In genomic region chr18:8212893-8213805, GRCh38 we compare ENCODE assay signal across 18 cellular contexts.
DNase-seq lines count a peak whose midpoint lies in the region; ATAC-seq and TF ChIP-seq lines count a peak whose summit lies in the region.
"Had no signal": no experiment of that assay in that cellular context is flagged by ENCODE, and none has a peak within 500 bp of the region (broad histone marks: within the 10 kb centered on the region; RNA-seq: fewer than 3 reads in every experiment).

No MANE protein-coding gene starts in this region.

- CTCF ChIA-PET in IMR-90 (lab: Yijun Ruan, JAX), result interaction anchor here (0.6 kb wide), 1 partner anchor 117 kb away, joined by 3 read pairs; no protein-coding TSS in a partner anchor
- CTCF ChIA-PET in T-cell (lab: Charles Lee), result no interaction called here

- H2BK15ac ChIP-seq in IMR-90 (ENCODE audit: low read depth, low read length), result no peak overlapping the region; the same call in 2 of the 3 replicates

- H2BK5ac ChIP-seq in IMR-90 (ENCODE audit: low read depth, low read length, poor library complexity, severe bottlenecking), result no peak overlapping the region

- peaks cover 4% of the 10 kb centered on the region for H3K36me3 Mint-ChIP-seq in T-cell
- H3K36me3 Mint-ChIP-seq: CD14-positive monocyte had no signal

- H3K27me3 Mint-ChIP-seq in T-cell, result no peaks in the 10 kb centered on the region
- H3K27me3 Mint-ChIP-seq: activated CD8-positive, alpha-beta T cell treated with anti-CD3 and anti-CD28 coated beads for 36 hours; stimulated activated naive CD8-positive, alpha-beta T cell treated with anti-CD3 and anti-CD28 coated beads, Interleukin-15, Interleukin-2, amounts not matched to agents 100 ng/mL and 50 ng/mL, for 24 hours had no signal

- 0 out of 2 replicates have a peak overlapping the region, but pooled peaks have one; percentile 4 for H3K23ac ChIP-seq in IMR-90 (ENCODE audit: low read depth, low read length)

- TF ChIP-seq CTCF in AG10803 (conservative IDR thresholded peaks at IDR 0.05; ENCODE audit: low read length) (no peak), IMR-90 (conservative IDR thresholded peaks at IDR 0.05; ENCODE audit: low read depth, low read length) (no peak), cardiac fibroblast (IDR thresholded peaks at IDR 0.05; ENCODE audit: low read depth, low read length) (no peak), dorsolateral prefrontal cortex (IDR thresholded peaks at IDR 0.05 in 54 of 56, conservative IDR thresholded peaks at IDR 0.05 in 2 of 56; ENCODE audit: low read depth in 1 of 56, partially characterized antibody in 56 of 56) (no peak)

- H3K9me3 ChIP-seq in IMR-90 (ENCODE audit: control insufficient read depth, insufficient read depth, low read length), result no peaks in the 10 kb centered on the region
- H3K9me3 ChIP-seq: psoas muscle had no signal

- no CpG with 5 or more reads among the region's 8 CpGs for WGBS in IMR-90 (ENCODE audit: extremely low coverage in 2 of 2, insufficient read length in 1 of 2), 2 experiments

- H3K79me1 ChIP-seq in IMR-90 (ENCODE audit: low read depth in 1 of 2, low read length in 2 of 2), result no peaks in the 10 kb centered on the region

- dilution Hi-C loops in IMR-90 (cut with HindIII; ENCODE audit: low sequenced_read_pairs, unreplicated experiment), result no loop called here

- POLR2A ChIA-PET in IMR-90 (lab: Charles Lee; ENCODE audit: unreplicated experiment), result no interaction called here
- POLR2A ChIA-PET in T-cell (lab: Charles Lee), result no interaction called here

- H3K4me1 Mint-ChIP-seq in T-cell, result no peaks in the 10 kb centered on the region
- H3K4me1 Mint-ChIP-seq: CD14-positive monocyte had no signal

- 0 out of 4 replicates have a peak overlapping the region, but pooled peaks of 1 of the 2 experiments have one; percentile 22 for H4K8ac ChIP-seq in IMR-90 (ENCODE audit: low read depth in 2 of 2, low read length in 2 of 2)

- H3K4ac ChIP-seq in IMR-90 (ENCODE audit: low read depth, low read length), result peak overlapping the region; percentile 11; the same call in 1 of the 2 replicates

- BruUV-seq in IMR-90 (replicated peaks; lab: Mats Ljungman, UMichigan), result no TSS peak

- H4K91ac ChIP-seq in IMR-90 (ENCODE audit: insufficient read depth, low read depth, low read length), result peak overlapping the region; percentile 40; the same call in 1 of the 2 replicates

- H3K56ac ChIP-seq in IMR-90 (ENCODE audit: extremely low read depth, insufficient read depth, low read length), result no peak overlapping the region

- H3K18ac ChIP-seq in IMR-90 (ENCODE audit: low read depth, low read length), result no peak overlapping the region

- H3K14ac ChIP-seq in IMR-90 (replicated peaks; ENCODE audit: low read depth, low read length), result no peak overlapping the region

- H3K4me3 Mint-ChIP-seq in T-cell, result no peak overlapping the region
- H3K4me3 Mint-ChIP-seq: activated CD8-positive, alpha-beta T cell treated with anti-CD3 and anti-CD28 coated beads for 36 hours; CD14-positive monocyte; stimulated activated naive CD8-positive, alpha-beta T cell treated with anti-CD3 and anti-CD28 coated beads, Interleukin-15, Interleukin-2, amounts not matched to agents 100 ng/mL and 50 ng/mL, for 24 hours had no signal

- no peak for TF ChIP-seq RAD21 in IMR-90 (IDR thresholded peaks at IDR 0.05; ENCODE audit: low read length)

- no peak overlapping the region for H3K27ac Mint-ChIP-seq in T-cell
- H3K27ac Mint-ChIP-seq: activated CD8-positive, alpha-beta T cell treated with anti-CD3 and anti-CD28 coated beads for 36 hours; CD14-positive monocyte; stimulated activated naive CD8-positive, alpha-beta T cell treated with anti-CD3 and anti-CD28 coated beads, Interleukin-15, Interleukin-2, amounts not matched to agents 100 ng/mL and 50 ng/mL, for 24 hours had no signal

- no peak overlapping the region for H3K9ac ChIP-seq in IMR-90 (ENCODE audit: low read depth, low read length)
- H3K9ac ChIP-seq: KMS-11 had no signal

- no peak overlapping the region for H4K5ac ChIP-seq in IMR-90 (ENCODE audit: low read depth, low read length)

- DNase-seq in AG10803 (ENCODE audit: low read depth), result peak; percentile 20
- DNase-seq in IMR-90, result peak; percentile 94
- peak; percentile 80 to 94 for DNase-seq in cardiac fibroblast (ENCODE audit: low read depth in 2 of 2)
- peak; percentile 23 for DNase-seq in kidney tubule cell (ENCODE audit: low spot score)
- no peak for DNase-seq in dorsolateral prefrontal cortex
- DNase-seq in COLO668 (lab: John Stamatoyannopoulos, UW; ENCODE audit: unreplicated experiment), result no peak
- DNase-seq in T-cell, result no peak
- DNase-seq: activated CD8-positive, alpha-beta T cell treated with anti-CD3 and anti-CD28 coated beads for 36 hours; activated gamma-delta T cell treated with Interleukin-2 at 50 U/mL for 16 hours; cerebellar nuclear complex; erythroblast; NCI-H69; psoas muscle; RPMI8226 had no signal

- intact Hi-C loops in IMR-90 (cut with micrococcal nuclease), result no loop called here
- intact Hi-C loops in dorsolateral prefrontal cortex (cut with DNase I), result no loop called here

- in situ Hi-C loops in IMR-90 (cut with MboI; ENCODE audit: low sequenced_read_pairs), result no loop called here

- no peak overlapping the region for H2AK5ac ChIP-seq in IMR-90 (ENCODE audit: low read depth, low read length)

- H3K27ac ChIP-seq in IMR-90 (ENCODE audit: insufficient read depth, low read length), result no peak overlapping the region
- H3K27ac ChIP-seq in dorsolateral prefrontal cortex, result no peak overlapping the region
- H3K27ac ChIP-seq: KMS-11, psoas muscle had no signal

- H2AK9ac ChIP-seq in IMR-90 (replicated peaks; ENCODE audit: low read depth, low read length, poor library complexity), result no peak overlapping the region

- no peak for TF ChIP-seq POLR2A in IMR-90 (IDR thresholded peaks at IDR 0.05; ENCODE audit: low read depth, low read length)

- H3K9me1 ChIP-seq in IMR-90 (ENCODE audit: insufficient read depth, low read length), result peaks cover 6% of the 10 kb centered on the region

- H2BK120ac ChIP-seq in IMR-90 (ENCODE audit: low read depth, low read length), result no peak overlapping the region

- H3K27me3 ChIP-seq in IMR-90 (ENCODE audit: control insufficient read depth, insufficient read depth, low read length) (no peaks in the 10 kb centered on the region), dorsolateral prefrontal cortex (no peaks in the 10 kb centered on the region)

- peaks cover 0 to 7% (median 0%) of the 10 kb centered on the region in 3 donors for H3K9me3 Mint-ChIP-seq in T-cell
- H3K9me3 Mint-ChIP-seq: activated CD8-positive, alpha-beta T cell treated with anti-CD3 and anti-CD28 coated beads for 36 hours had no signal

- peaks cover 3% of the 10 kb centered on the region; the same call in 1 of the 2 replicates for H4K20me1 ChIP-seq in IMR-90 (ENCODE audit: insufficient read depth, low read length)

- H3K36me3 ChIP-seq in IMR-90 (ENCODE audit: control insufficient read depth, insufficient read depth, low read length), result no peaks in the 10 kb centered on the region

- H3K4me2 ChIP-seq in IMR-90 (ENCODE audit: low read depth, low read length), result 0 out of 2 replicates have a peak overlapping the region, but pooled peaks have one; percentile 1
- H3K4me2 ChIP-seq: KMS-11 had no signal

- H2BK20ac ChIP-seq in IMR-90 (ENCODE audit: low read depth, low read length), result no peak overlapping the region; the same call in 1 of the 2 replicates

- peaks cover 3% of the 10 kb centered on the region; the same call in 1 of the 2 replicates for H3K4me1 ChIP-seq in IMR-90 (ENCODE audit: control insufficient read depth, insufficient read depth, low read length)
- H3K4me1 ChIP-seq: psoas muscle had no signal

- H3K4me3 ChIP-seq in AG10803 (ENCODE audit: low read length) (no peak overlapping the region), IMR-90 (ENCODE audit: insufficient read depth, low read depth, low read length) (no peak overlapping the region), cardiac fibroblast (replicated peaks in 1 of 2; ENCODE audit: low read depth in 2 of 2, low read length in 2 of 2) (no peak overlapping the region), dorsolateral prefrontal cortex (no peak overlapping the region)
- H3K4me3 ChIP-seq: psoas muscle had no signal

- ATAC-seq in IMR-90 (ENCODE audit: low read depth), result peak; percentile 69
- ATAC-seq in T-cell (replicated peaks in 1 of 4), result no peak
- ATAC-seq in GM21447 (IDR thresholded peaks at IDR 0.05; ENCODE audit: unreplicated experiment), result no peak
- ATAC-seq: activated CD8-positive, alpha-beta T cell treated with anti-CD3 and anti-CD28 coated beads for 36 hours had no signal

- no peak overlapping the region for H2AFZ ChIP-seq in IMR-90 (replicated peaks; ENCODE audit: low read length, poor library complexity)

TF ChIP-seq in IMR-90, 13 proteins besides CTCF, POLR2A, EP300 and RAD21:
- TF ChIP-seq MXI1 (IDR thresholded peaks at IDR 0.05; ENCODE audit: borderline replicate concordance, low read depth, low read length), result no peak
- TF ChIP-seq CEBPB (IDR thresholded peaks at IDR 0.05; ENCODE audit: low read depth, low read length), result peak; percentile 79
- TF ChIP-seq NFE2L2 (IDR thresholded peaks at IDR 0.05; ENCODE audit: low read depth, low read length), result 0 out of 2 replicates have a peak, but pooled peaks have one; percentile 21
- peak; percentile 57 for TF ChIP-seq FOS (IDR thresholded peaks at IDR 0.05; ENCODE audit: low read depth, low read length)
- TF ChIP-seq BHLHE40 (IDR thresholded peaks at IDR 0.05; ENCODE audit: low read depth, low read length), result peak; percentile 98
- no peak for TF ChIP-seq SMC3 (IDR thresholded peaks at IDR 0.05; ENCODE audit: low read depth, low read length)
- TF ChIP-seq ELK1 (IDR thresholded peaks at IDR 0.05; ENCODE audit: borderline replicate concordance, low read depth, low read length), result no peak
- no peak for TF ChIP-seq MAZ (IDR thresholded peaks at IDR 0.05; ENCODE audit: borderline replicate concordance, low read depth, low read length)
- TF ChIP-seq RFX5 (IDR thresholded peaks at IDR 0.05; ENCODE audit: low read depth, low read length), result no peak

Comparison
In these comparisons a context has a peak if more than half of its experiments do, and no peak if none do; other contexts are left out.
1. DNase-seq: peak in AG10803 (single experiment), IMR-90 (single experiment), cardiac fibroblast (2 of 2) and kidney tubule cell (single experiment); none in dorsolateral prefrontal cortex (0 of 10), COLO668 (single experiment) and T-cell (0 of 34).